ENCODE assay signal across 1 cellular context in genomic region chr20:731891-732560, GRCh38.
TF ChIP-seq lines count a peak whose summit lies in the region.

No MANE protein-coding gene starts in this region.

TF ChIP-seq in HEK293, 187 proteins besides CTCF, POLR2A, EP300 and RAD21 (continued from another document):
- TF ChIP-seq ZNF433 (tag by site-specific recombination; IDR thresholded peaks at IDR 0.05; ENCODE audit: low read depth) (no peak), SCRT1 (tag by site-specific recombination; IDR thresholded peaks at IDR 0.05; ENCODE audit: borderline replicate concordance) (peak; percentile 74)
